11 cellular contexts compared by ENCODE assay signal in genomic region chr15:60363024-60363674, GRCh38. TPM values are rescaled to one million over a fixed set of nuclear protein-coding genes. Genes with fewer than 3 reads are reported as not detected.
DNase-seq lines count a peak whose midpoint lies in the region; ATAC-seq, FAIRE-seq and TF ChIP-seq lines count a peak whose summit lies in the region.
"Had no signal": no experiment of that assay in that cellular context is flagged by ENCODE, and none has a peak within 500 bp of the region (broad histone marks: within the 10 kb centered on the region; RNA-seq: fewer than 3 reads in every experiment).

No MANE protein-coding gene starts in this region.

- H3K4me1 ChIP-seq in keratinocyte (ENCODE audit: control insufficient read depth, extremely low read depth, insufficient read depth, low read length) (peaks cover 14% of the 10 kb centered on the region), thyroid gland (peaks cover 9 to 28% of the 10 kb centered on the region in 2 donors)

- peaks cover 60% of the 10 kb centered on the region for H4K20me1 ChIP-seq in keratinocyte (ENCODE audit: control insufficient read depth, extremely low read depth, insufficient read depth, low read length)

- no peak overlapping the region for H3K4me2 ChIP-seq in keratinocyte (ENCODE audit: control insufficient read depth, extremely low read depth, insufficient read depth, low read depth, low read length)

- H3K4me3 ChIP-seq in keratinocyte (ENCODE audit: control insufficient read depth in 2 of 3, extremely low read depth in 1 of 3, insufficient read depth in 2 of 3, low read depth in 1 of 3, low read length in 3 of 3), result no peak overlapping the region
- H3K4me3 ChIP-seq in thyroid gland (replicated peaks in 1 of 3), result no peak overlapping the region

- H3K9me1 ChIP-seq in keratinocyte (ENCODE audit: control insufficient read depth, extremely low read depth, insufficient read depth, low read length), result no peaks in the 10 kb centered on the region

- peaks cover 26% of the 10 kb centered on the region for H3K79me2 ChIP-seq in keratinocyte (ENCODE audit: control insufficient read depth, insufficient read depth, low read length)

- ATAC-seq in T-cell (replicated peaks in 1 of 4) (no peak), GM19351 (IDR thresholded peaks at IDR 0.05; ENCODE audit: unreplicated experiment) (no peak), HG03520 (IDR thresholded peaks at IDR 0.05; ENCODE audit: unreplicated experiment) (no peak)

- H3K27ac Mint-ChIP-seq in activated naive CD4-positive, alpha-beta T cell treated with anti-CD3 and anti-CD28 coated beads, Interleukin-2, amount 10 ng/mL, durations not matched to agents 7 days and 5 days, result peak overlapping the region; percentile 73
- no peak overlapping the region for H3K27ac Mint-ChIP-seq in activated naive CD4-positive, alpha-beta T cell treated with anti-CD3 and anti-CD28 coated beads for 36 hours
- peak overlapping the region; percentile 2 to 47 for H3K27ac Mint-ChIP-seq in T-cell

- H3K4me3 Mint-ChIP-seq in activated naive CD4-positive, alpha-beta T cell treated with anti-CD3 and anti-CD28 coated beads, Interleukin-2, amount 10 ng/mL, durations not matched to agents 7 days and 5 days, result peak overlapping the region; percentile 10
- H3K4me3 Mint-ChIP-seq in activated naive CD4-positive, alpha-beta T cell treated with anti-CD3 and anti-CD28 coated beads for 36 hours, result no peak overlapping the region
- no peak overlapping the region for H3K4me3 Mint-ChIP-seq in T-cell

- FAIRE-seq in keratinocyte (lab: Jason Lieb, UNC), result no peak

- no peaks in the 10 kb centered on the region for H3K27me3 ChIP-seq in keratinocyte (ENCODE audit: control insufficient read depth, extremely low read depth, insufficient read depth, low read length)
- H3K27me3 ChIP-seq in thyroid gland, result no peaks in the 10 kb centered on the region

- WGBS in thyroid gland, 2 donors, result 60 to 64% methylated on average over 5 of the region's 5 CpGs

- TF ChIP-seq POLR2A in thyroid gland (IDR thresholded peaks at IDR 0.05), result no peak

- intact Hi-C loops in activated naive CD4-positive, alpha-beta T cell treated with anti-CD3 and anti-CD28 coated beads for 36 hours (cut with micrococcal nuclease), result loop anchor here (2.0 to 10.0 kb wide), 6 partner anchors 26 to 1469 kb away; no protein-coding TSS in a partner anchor
- intact Hi-C loops in thyroid gland (cut with DNase I), result loop anchor here (5.0 kb wide), 1 partner anchor 34 kb away; the partner anchor contains the start of gene ANXA2

- no peak for TF ChIP-seq CTCF in keratinocyte (optimal IDR thresholded peaks at IDR 0.05 in 1 of 3, IDR thresholded peaks at IDR 0.05 in 1 of 3, conservative IDR thresholded peaks at IDR 0.05 in 1 of 3; ENCODE audit: extremely low read depth in 1 of 3, insufficient read depth in 2 of 3, low read length in 3 of 3)
- TF ChIP-seq CTCF in thyroid gland (IDR thresholded peaks at IDR 0.05), result no peak

- no peak for DNase-seq in activated naive CD4-positive, alpha-beta T cell treated with anti-CD3 and anti-CD28 coated beads, Interleukin-2, amount 10 ng/mL, durations not matched to agents 7 days and 5 days
- no peak for DNase-seq in activated naive CD4-positive, alpha-beta T cell treated with anti-CD3 and anti-CD28 coated beads for 36 hours
- DNase-seq in T-cell (no peak), keratinocyte (ENCODE audit: low read depth, low spot score) (no peak), thyroid gland (no peak), NCI-H2081 treated with DMSO at 0.1 percent for 48 hours (lab: John Stamatoyannopoulos, UW) (no peak)
- DNase-seq: activated CD8-positive, alpha-beta memory T cell treated with anti-CD3 and anti-CD28 coated beads, Interleukin-2, amount 50 U/mL, for 48 hours; stimulated activated naive CD4-positive, alpha-beta T cell had no signal

- H3K27me3 Mint-ChIP-seq in activated naive CD4-positive, alpha-beta T cell treated with anti-CD3 and anti-CD28 coated beads, Interleukin-2, amount 10 ng/mL, durations not matched to agents 7 days and 5 days, result no peaks in the 10 kb centered on the region
- H3K27me3 Mint-ChIP-seq in activated naive CD4-positive, alpha-beta T cell treated with anti-CD3 and anti-CD28 coated beads for 36 hours (ENCODE audit: low read depth), result no peaks in the 10 kb centered on the region
- H3K27me3 Mint-ChIP-seq in T-cell, result no peaks in the 10 kb centered on the region

- H3K36me3 ChIP-seq in keratinocyte (ENCODE audit: control insufficient read depth in 2 of 2, extremely low read depth in 1 of 2, insufficient read depth in 2 of 2, low read length in 2 of 2), result peaks cover 39 to 59% of the 10 kb centered on the region in 2 experiments
- H3K36me3 ChIP-seq in thyroid gland, result peaks cover 23 to 39% of the 10 kb centered on the region in 2 donors

- peaks cover 33% of the 10 kb centered on the region for H3K4me1 Mint-ChIP-seq in activated naive CD4-positive, alpha-beta T cell treated with anti-CD3 and anti-CD28 coated beads, Interleukin-2, amount 10 ng/mL, durations not matched to agents 7 days and 5 days
- H3K4me1 Mint-ChIP-seq in activated naive CD4-positive, alpha-beta T cell treated with anti-CD3 and anti-CD28 coated beads for 36 hours (ENCODE audit: low read depth), result peaks cover 12% of the 10 kb centered on the region
- H3K4me1 Mint-ChIP-seq in T-cell, result peaks cover 11 to 28% (median 25%) of the 10 kb centered on the region in 3 donors

- CTCF ChIA-PET in activated naive CD4-positive, alpha-beta T cell treated with anti-CD3 and anti-CD28 coated beads, Interleukin-2, amount 10 ng/mL, durations not matched to agents 7 days and 5 days (lab: Charles Lee), result interaction anchor here (0.6 to 4.1 kb wide), 8 partner anchors 10 to 308 kb away, joined by 3 to 20 read pairs (median 4); partner anchors contain the start of gene ANXA2
- CTCF ChIA-PET in activated naive CD4-positive, alpha-beta T cell treated with anti-CD3 and anti-CD28 coated beads for 36 hours (lab: Charles Lee), result interaction anchor here (0.5 to 4.7 kb wide), 5 partner anchors 81 to 804 kb away, joined by 3 to 29 read pairs (median 5); no protein-coding TSS in a partner anchor
- CTCF ChIA-PET in T-cell (lab: Charles Lee), result interaction anchor here (0.7 to 1.9 kb wide), 6 partner anchors 31 to 1468 kb away, joined by 3 to 7 read pairs (median 4); no protein-coding TSS in a partner anchor

- no peak overlapping the region for H2AFZ ChIP-seq in keratinocyte (ENCODE audit: control insufficient read depth, low read length)

- H3K9me3 ChIP-seq in keratinocyte (ENCODE audit: control insufficient read depth, low read depth, low read length), result no peaks in the 10 kb centered on the region
- no peaks in the 10 kb centered on the region for H3K9me3 ChIP-seq in thyroid gland

- peaks cover 59% of the 10 kb centered on the region for H3K36me3 Mint-ChIP-seq in activated naive CD4-positive, alpha-beta T cell treated with anti-CD3 and anti-CD28 coated beads, Interleukin-2, amount 10 ng/mL, durations not matched to agents 7 days and 5 days
- H3K36me3 Mint-ChIP-seq in activated naive CD4-positive, alpha-beta T cell treated with anti-CD3 and anti-CD28 coated beads for 36 hours (ENCODE audit: low read depth), result no peaks in the 10 kb centered on the region
- peaks cover 52% of the 10 kb centered on the region for H3K36me3 Mint-ChIP-seq in T-cell

- no peaks in the 10 kb centered on the region for H3K9me3 Mint-ChIP-seq in activated naive CD4-positive, alpha-beta T cell treated with anti-CD3 and anti-CD28 coated beads, Interleukin-2, amount 10 ng/mL, durations not matched to agents 7 days and 5 days
- H3K9me3 Mint-ChIP-seq in activated naive CD4-positive, alpha-beta T cell treated with anti-CD3 and anti-CD28 coated beads for 36 hours, result no peaks in the 10 kb centered on the region
- no peaks in the 10 kb centered on the region for H3K9me3 Mint-ChIP-seq in T-cell

- H3K27ac ChIP-seq in keratinocyte (ENCODE audit: control insufficient read depth, insufficient read depth, low read length) (peak overlapping the region; percentile 93), thyroid gland (peak overlapping the region in 2 of 3 donors; percentile 15 to 58)
- H3K27ac ChIP-seq: C4-2B had no signal

- POLR2A ChIA-PET in T-cell (lab: Charles Lee), result interaction anchor here in 1 of 2 donors (0.7 kb wide), 1 partner anchor 266 kb away, joined by 3 read pairs; no protein-coding TSS in a partner anchor

- dilution Hi-C loops in keratinocyte (cut with MboI; ENCODE audit: extremely low pct_ligation_motif_present, low sequenced_read_pairs), result no loop called here

- peak overlapping the region; percentile 30 for H3K9ac ChIP-seq in keratinocyte (ENCODE audit: control insufficient read depth, extremely low read depth, insufficient read depth, low read length)

RNA-seq across cellular contexts. Expression of gene ANXA2, which starts 34.6 kb away (rescaled TPM):
- 10 to 100 TPM; 16.9 to 18.0 TPM for total RNA-seq in activated naive CD4-positive, alpha-beta T cell treated with anti-CD3 and anti-CD28 coated beads for 36 hours
- 100 to 1,000 TPM in 4 of 5 donors, 10 to 100 TPM in 1; 59.4 to 223 (median 159) TPM for total RNA-seq in T-cell
- 10,132 to 15,949 TPM (median 11,017 TPM) in 3 replicates for polyA plus RNA-seq in keratinocyte
- polyA plus RNA-seq in keratinocyte (2011; ENCODE audit: low read depth), result 4,066 TPM
- polyA plus RNA-seq in keratinocyte (2011; cell fraction: cytosol; rRNA removed), result 14,846 and 18,096 TPM in 2 replicates
- polyA plus RNA-seq in keratinocyte (2011; cell fraction: nucleus; rRNA removed), result 11,086 and 11,309 TPM in 2 replicates
- polyA plus RNA-seq in keratinocyte (2012; ENCODE audit: low replicate concordance), result 4,107 and 9,800 TPM in 2 replicates
- 5,148 to 8,880 TPM (median 8,598 TPM) in 3 replicates for polyA minus RNA-seq in keratinocyte
- 5,055 TPM for polyA minus RNA-seq in keratinocyte (2011; cell fraction: cytosol; rRNA and poly(A)+ RNA removed)
- 2,602 and 4,474 TPM in 2 replicates for polyA minus RNA-seq in keratinocyte (2011; cell fraction: nucleus; rRNA and poly(A)+ RNA removed)
- 100 to 1,000 TPM; 436 to 796 (median 612) TPM for total RNA-seq in thyroid gland
